ENCODE assay signal across 7 cellular contexts in the genomic region with DNA sequence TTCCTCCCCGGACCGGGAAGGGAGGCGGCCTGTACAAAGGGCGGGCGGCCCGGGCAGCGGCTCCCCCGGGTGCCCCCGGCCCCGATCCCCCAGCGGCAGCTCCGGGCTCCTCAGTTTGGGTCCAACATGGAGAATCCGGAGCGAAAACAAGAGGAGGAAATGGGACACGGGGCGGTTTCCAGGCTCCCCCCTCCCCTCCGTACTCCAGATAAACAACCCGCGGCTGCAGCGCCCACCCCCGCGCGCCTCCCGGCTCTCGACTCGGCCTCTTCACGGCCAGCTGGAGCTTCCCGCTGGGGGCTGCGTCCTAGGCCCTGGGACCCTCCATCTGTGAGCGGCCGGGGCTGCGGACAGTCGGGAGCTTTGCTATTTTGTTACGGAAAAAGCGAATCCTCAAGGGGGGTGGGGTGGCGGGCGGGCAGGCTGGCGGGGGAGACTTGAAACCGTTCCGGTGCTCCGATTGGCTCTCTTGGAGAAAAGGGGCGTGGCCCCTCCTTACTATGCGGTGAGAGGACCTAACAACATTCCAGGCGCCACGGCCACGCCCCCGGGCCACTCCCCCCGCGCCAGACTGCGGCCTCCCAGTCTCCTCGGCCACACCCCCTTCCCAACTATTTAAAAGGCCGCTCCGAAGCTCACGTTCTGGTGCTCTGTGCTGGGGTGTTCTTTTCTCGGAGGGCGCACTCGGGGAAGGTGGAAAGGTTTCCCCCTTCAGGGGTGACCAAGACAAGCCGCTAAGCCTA. TPM values are rescaled to one million over a fixed set of nuclear protein-coding genes. Genes with fewer than 3 reads are reported as not detected.
A peak's percentile ranks its signal among the peaks of the same experiment; 100 is the strongest.
DNase-seq lines count a peak whose midpoint lies in the region; ATAC-seq and TF ChIP-seq lines count a peak whose summit lies in the region.

Gene CTDSP2 (minus strand): TSS at position 153 of the 743 bp plus-strand sequence. CDS start 294 bp downstream, outside the sequence.

- peak within 1 kb of the TSS; percentile 96 for H3K4me2 ChIP-seq in mammary epithelial cell (ENCODE audit: insufficient read depth, low read depth, low read length)

- in situ Hi-C loops in mammary epithelial cell (cut with MboI; ENCODE audit: low sequenced_read_pairs in 2 of 2) = no loop called here

- peaks cover 46% of the 10 kb centered on the region for H3K79me2 ChIP-seq in mammary epithelial cell (ENCODE audit: insufficient read depth, low read length)

- no peak for TF ChIP-seq CTCF in WI38 (IDR thresholded peaks at IDR 0.05; ENCODE audit: low read depth, low read length)
- TF ChIP-seq CTCF in mammary epithelial cell (conservative IDR thresholded peaks at IDR 0.05 in 1 of 2, IDR thresholded peaks at IDR 0.05 in 1 of 2; ENCODE audit: extremely low read depth in 1 of 2, insufficient read depth in 1 of 2, low read depth in 1 of 2, low read length in 2 of 2) = no peak

- peak within 1 kb of the TSS; percentile 96 for H2AFZ ChIP-seq in mammary epithelial cell (ENCODE audit: low read depth, low read length)

- dilution Hi-C loops in mammary epithelial cell (cut with HindIII; ENCODE audit: low sequenced_read_pairs) = no loop called here

- ATAC-seq in GM18858 (IDR thresholded peaks at IDR 0.05; ENCODE audit: unreplicated experiment) (peak; percentile 30), HG03135 (IDR thresholded peaks at IDR 0.05; ENCODE audit: unreplicated experiment) (peak; percentile 33)

- H3K27me3 ChIP-seq in mammary epithelial cell (ENCODE audit: insufficient read depth, low read length) = no peaks in the 10 kb centered on the region
- H3K27me3 ChIP-seq in skeletal muscle tissue (ENCODE audit: control insufficient read depth in 3 of 3, insufficient read depth in 3 of 3, low read length in 3 of 3) = no peaks in the 10 kb centered on the region

- no peaks in the 10 kb centered on the region for H3K36me3 ChIP-seq in mammary epithelial cell (ENCODE audit: insufficient read depth, low read length)
- peaks cover 0 to 9% (median 2%) of the 10 kb centered on the region in 3 donors for H3K36me3 ChIP-seq in skeletal muscle tissue (ENCODE audit: control insufficient read depth in 3 of 3, insufficient read depth in 3 of 3, low read length in 3 of 3)

- H3K27ac ChIP-seq in mammary epithelial cell (ENCODE audit: insufficient read depth, low read depth, low read length) = peak within 1 kb of the TSS; percentile 93
- H3K27ac ChIP-seq in skeletal muscle tissue (ENCODE audit: low read depth, low read length) = peak within 1 kb of the TSS; percentile 100

- peak; percentile 96 for DNase-seq in NCI-H226
- DNase-seq in mammary epithelial cell = peak; percentile 94

- intact Hi-C loops in mammary epithelial cell (cut with micrococcal nuclease) = loop anchor here (1.0 kb wide), 1 partner anchor 15 kb away; no protein-coding TSS in a partner anchor

- H3K4me3 ChIP-seq in WI38 (ENCODE audit: low read depth, low read length) (peak within 1 kb of the TSS; percentile 99), mammary epithelial cell (replicated peaks in 1 of 3; ENCODE audit: insufficient read depth in 1 of 3, low read depth in 2 of 3, low read length in 3 of 3) (peak within 1 kb of the TSS; percentile 92 to 96 (median 95)), iPS-18c (ENCODE audit: insufficient read depth, low read depth, low read length) (peak within 1 kb of the TSS; percentile 88), skeletal muscle tissue (ENCODE audit: low read length in 3 of 3) (peak within 1 kb of the TSS; percentile 92 to 99 (median 96))

- 0% methylated on average over 10 of the region's 58 CpGs for WGBS in mammary epithelial cell (ENCODE audit: low coverage, missing lambda C conversion rate)

- H3K9ac ChIP-seq in mammary epithelial cell (ENCODE audit: insufficient read depth, low read length) (peak within 1 kb of the TSS; percentile 88), skeletal muscle tissue (ENCODE audit: low read depth in 1 of 3, low read length in 3 of 3) (peak within 1 kb of the TSS; percentile 99 to 100 (median 99))

- H3K4me1 ChIP-seq in mammary epithelial cell (ENCODE audit: insufficient read depth, low read length) = peaks cover 27% of the 10 kb centered on the region
- H3K4me1 ChIP-seq in skeletal muscle tissue (ENCODE audit: control insufficient read depth in 3 of 3, insufficient read depth in 3 of 3, low read length in 3 of 3) = peaks cover 57 to 76% (median 73%) of the 10 kb centered on the region in 3 donors

- H4K20me1 ChIP-seq in mammary epithelial cell (ENCODE audit: insufficient read depth, low read length) = no peaks in the 10 kb centered on the region

- H3K9me3 ChIP-seq in mammary epithelial cell (replicated peaks; ENCODE audit: insufficient read depth, low read length) (no peaks in the 10 kb centered on the region), iPS-18c (ENCODE audit: control insufficient read depth, insufficient read depth, low read length) (no peaks in the 10 kb centered on the region), skeletal muscle tissue (ENCODE audit: control insufficient read depth in 3 of 3, low read length in 3 of 3) (no peaks in the 10 kb centered on the region)

- BruUV-seq in mammary epithelial cell (replicated peaks; lab: Mats Ljungman, UMichigan) = no TSS peak

- CTCF ChIA-PET in mammary epithelial cell (lab: Charles Lee; ENCODE audit: low non-redundant PET) = interaction anchor here (0.6 kb wide), 1 partner anchor 18 kb away, joined by 5 read pairs; no protein-coding TSS in a partner anchor

RNA-seq across cellular contexts. Expression of gene CTDSP2, which starts in this region (rescaled TPM):
- total RNA-seq in mammary epithelial cell = 10 to 100 TPM; 51.3 to 76.1 TPM
- 56.4 TPM for polyA plus RNA-seq in mammary epithelial cell
- polyA minus RNA-seq in mammary epithelial cell = 204 TPM
- total RNA-seq in skeletal muscle tissue = 51.1 TPM

Comparison
In these comparisons a context has a peak if more than half of its experiments do, and no peak if none do; other contexts are left out.
1. Peak in every context shown above with its lines: DNase-seq, ATAC-seq, H3K4me3 ChIP-seq and H3K27ac ChIP-seq.